Comparison of ENCODE assay signal across 16 cellular contexts in the genomic region with DNA sequence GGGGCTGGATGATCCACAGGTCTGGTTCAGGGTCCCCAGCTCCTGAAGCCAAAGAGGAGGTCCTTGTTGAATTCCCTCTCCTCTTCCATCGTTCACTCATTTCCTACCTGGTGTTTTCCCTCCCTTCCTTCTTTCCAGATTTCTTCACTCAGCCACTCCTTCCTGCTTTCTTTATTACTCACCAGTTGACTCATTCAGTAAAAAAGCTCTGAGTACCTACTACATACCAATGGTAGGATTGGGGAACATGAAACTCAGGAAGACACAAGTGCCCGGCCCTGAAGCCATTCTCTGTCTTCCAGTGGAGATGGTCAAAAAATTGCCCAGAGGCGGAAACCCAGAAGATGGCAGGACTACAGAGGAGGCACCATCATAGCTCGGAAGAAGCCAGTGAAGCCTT. TPM values are rescaled to one million over a fixed set of nuclear protein-coding genes. Genes with fewer than 3 reads are reported as not detected.
DNase-seq lines count a peak whose midpoint lies in the region; ATAC-seq and TF ChIP-seq lines count a peak whose summit lies in the region.
"Had no signal": no experiment of that assay in that cellular context is flagged by ENCODE, and none has a peak within 500 bp of the region (broad histone marks: within the 10 kb centered on the region; RNA-seq: fewer than 3 reads in every experiment).

No MANE protein-coding gene starts in this region.

- no peak for TF ChIP-seq POLR2A in spleen (IDR thresholded peaks at IDR 0.05)

- peaks cover 0 to 67% (median 0%) of the 10 kb centered on the region in 6 donors for H3K36me3 ChIP-seq in spleen
- H3K36me3 ChIP-seq: thoracic aorta had no signal

- H3K9me3 ChIP-seq in spleen: no peaks in the 10 kb centered on the region
- H3K9me3 ChIP-seq: thoracic aorta had no signal

- DNase-seq in 8988T (peak; percentile 57), HPDE6-E6E7 (ENCODE audit: extremely low spot score) (peak; percentile 93), T1000 (lab: John Stamatoyannopoulos, UW) (peak; percentile 14), fibroblast of pulmonary artery (ENCODE audit: low read depth) (peak; percentile 42), spleen (no peak), D341Med (ENCODE audit: low spot score) (no peak), NCI-H128 (lab: John Stamatoyannopoulos, UW; ENCODE audit: unreplicated experiment) (no peak)
- DNase-seq in stimulated activated naive CD8-positive, alpha-beta T cell treated with anti-CD3 and anti-CD28 coated beads, Interleukin-15, Interleukin-2, amounts not matched to agents 100 U/mL and 50 U/mL, for 24 hours: no peak
- DNase-seq: activated CD8-positive, alpha-beta memory T cell treated with anti-CD3 and anti-CD28 coated beads, Interleukin-2, amount 50 U/mL, for 4 hours; endodermal cell; GDM1; NCI-H2029 treated with DMSO at 0.1 percent for 48 hours had no signal

- 69 to 88% (median 75%) methylated on average over 4 of the region's 4 CpGs for WGBS in spleen, 5 donors

- H3K4me3 ChIP-seq in fibroblast of pulmonary artery (replicated peaks; ENCODE audit: low read depth, low read length) (no peak overlapping the region), spleen (no peak overlapping the region)
- H3K4me3 ChIP-seq: thoracic aorta had no signal

- peaks cover 0 to 16% (median 0%) of the 10 kb centered on the region in 7 donors for H3K27me3 ChIP-seq in spleen (replicated peaks in 1 of 7)

- intact Hi-C loops in spleen (cut with DNase I; ENCODE audit: low total_unique reads): no loop called here

- no peak overlapping the region for H3K27ac ChIP-seq in spleen
- H3K27ac ChIP-seq: thoracic aorta had no signal

- TF ChIP-seq CTCF in fibroblast of pulmonary artery (IDR thresholded peaks at IDR 0.05; ENCODE audit: low read length, missing control alignments) (no peak), spleen (IDR thresholded peaks at IDR 0.05 in 8 of 11, conservative IDR thresholded peaks at IDR 0.05 in 3 of 11) (no peak)

- H3K4me1 ChIP-seq in spleen: peaks cover 0 to 7% (median 1%) of the 10 kb centered on the region in 6 donors

- no peak for ATAC-seq in stimulated activated naive CD8-positive, alpha-beta T cell treated with anti-CD3 and anti-CD28 coated beads, Interleukin-15, Interleukin-2, amounts not matched to agents 100 U/mL and 50 U/mL, for 24 hours
- ATAC-seq: sciatic nerve had no signal

RNA-seq across cellular contexts. Expression of a gene that starts 11.9 kb away (rescaled TPM):
- 10 to 100 TPM; 64.9 to 88.5 (median 71.8) TPM for total RNA-seq in spleen
- polyA plus RNA-seq in spleen: 10 to 100 TPM; 37.1 to 51.2 (median 41.7) TPM

RNA-seq across cellular contexts. Expression of a gene that starts 12.7 kb away (rescaled TPM):
- 10 to 100 TPM; 27.3 to 92.2 (median 42.1) TPM for total RNA-seq in spleen
- polyA plus RNA-seq in spleen: 1 to 10 TPM; 2.1 to 4.7 (median 2.2) TPM
- total RNA-seq: endodermal cell, myocyte had no signal
- polyA plus RNA-seq: AG04450 had no signal

Comparison
In these comparisons a context has a peak if more than half of its experiments do, and no peak if none do; other contexts are left out.
1. DNase-seq: peak in 8988T (single experiment), HPDE6-E6E7 (single experiment), T1000 (single experiment) and fibroblast of pulmonary artery (single experiment); none in stimulated activated naive CD8-positive, alpha-beta T cell treated with anti-CD3 and anti-CD28 coated beads, Interleukin-15, Interleukin-2, amounts not matched to agents 100 U/mL and 50 U/mL, for 24 hours (single experiment), spleen (single experiment), D341Med (single experiment) and NCI-H128 (single experiment).